ENCODE assay signal across 8 cellular contexts in the genomic region with DNA sequence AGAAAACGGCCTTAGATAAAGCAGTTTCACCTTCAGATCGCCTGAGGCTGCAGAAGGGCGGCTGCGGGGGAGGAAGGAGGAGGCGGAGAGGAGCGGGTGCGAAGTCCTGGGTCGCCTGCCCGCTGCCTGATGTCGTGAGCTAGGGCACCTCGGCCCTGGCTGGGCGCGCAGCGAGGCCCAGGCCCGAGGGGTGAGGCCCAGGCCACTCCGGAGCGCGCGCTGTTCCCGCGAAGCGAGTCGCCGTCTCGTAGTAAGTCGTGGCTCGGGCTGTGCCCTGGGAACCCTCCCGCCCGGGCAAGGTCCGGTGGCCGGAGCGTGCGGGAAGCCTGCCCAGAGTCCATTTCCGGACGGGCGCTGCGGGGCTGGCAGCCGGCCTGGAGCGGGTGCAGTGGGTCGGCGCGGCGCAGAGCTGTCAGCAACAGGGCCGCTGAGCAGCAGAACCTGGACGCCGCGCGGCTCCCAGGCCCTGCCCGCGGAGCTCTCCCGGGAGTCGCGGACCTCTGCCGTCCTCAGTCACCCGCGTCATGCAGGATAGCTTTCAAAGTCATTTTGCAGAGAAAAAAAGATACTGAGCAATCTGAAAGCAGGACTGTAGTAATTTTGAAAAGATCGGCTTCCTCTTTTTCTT. TPM values are rescaled to one million over a fixed set of nuclear protein-coding genes. Genes with fewer than 3 reads are reported as not detected.
DNase-seq lines count a peak whose midpoint lies in the region; ATAC-seq and TF ChIP-seq lines count a peak whose summit lies in the region.

No MANE protein-coding gene starts in this region.

- peak; percentile 51 for ATAC-seq in GM21825 (IDR thresholded peaks at IDR 0.05; ENCODE audit: unreplicated experiment)

- no peak for TF ChIP-seq POLR2A in tibial nerve (IDR thresholded peaks at IDR 0.05)

- H3K4me3 ChIP-seq in MG63 (peak overlapping the region; percentile 62), esophagus (ENCODE audit: low read depth in 1 of 2, low read length in 2 of 2) (peak overlapping the region; percentile 57 to 68), tibial nerve (peak overlapping the region; percentile 46 to 71 (median 56))

- H3K27ac ChIP-seq in esophagus (ENCODE audit: low read depth in 2 of 2, low read length in 1 of 2) (peak overlapping the region; percentile 91 to 93), tibial nerve (peak overlapping the region; percentile 75 to 89 (median 81))

- POLR2A ChIA-PET in GM10248 (lab: Yijun Ruan, JAX): no interaction called here

- H3K9me3 ChIP-seq in MG63: peaks cover 6% of the 10 kb centered on the region
- no peaks in the 10 kb centered on the region for H3K9me3 ChIP-seq in esophagus (ENCODE audit: control insufficient read depth in 2 of 2, insufficient read depth in 1 of 2, low read depth in 1 of 2, low read length in 1 of 2)
- no peaks in the 10 kb centered on the region for H3K9me3 ChIP-seq in tibial nerve

- H3K27me3 ChIP-seq in MG63: no peaks in the 10 kb centered on the region
- H3K27me3 ChIP-seq in esophagus (ENCODE audit: control insufficient read depth in 1 of 2, insufficient read depth in 2 of 2, low read length in 2 of 2): no peaks in the 10 kb centered on the region
- no peaks in the 10 kb centered on the region for H3K27me3 ChIP-seq in tibial nerve

- CTCF ChIA-PET in GM10248 (lab: Yijun Ruan, JAX): interaction anchor here (1.0 to 1.1 kb wide), 3 partner anchors 8 to 95 kb away, joined by 3 to 4 read pairs (median 3); no protein-coding TSS in a partner anchor

- whole genome bisulfite sequencing in esophagus, 2 donors: 1 to 4% methylated on average over 56 to 57 of the region's 57 CpGs
- WGBS in tibial nerve, 2 donors: 0% methylated on average over 29 to 55 of the region's 57 CpGs

- DNase-seq in GM10248 (ENCODE audit: extremely low spot score): peak; percentile 66
- DNase-seq in MG63: peak; percentile 70
- DNase-seq in activated T-cell treated with anti-CD3 and anti-CD28 coated beads, Interleukin-2, amount 50 U/mL, for 1 hour: peak; percentile 39
- peak; percentile 47 for DNase-seq in mucosa of gallbladder (ENCODE audit: low spot score)
- DNase-seq in tibial nerve (ENCODE audit: low spot score in 2 of 2): peak; percentile 7 to 21
- no peak for DNase-seq in mesenteric fat pad (ENCODE audit: low spot score)

- no peak for TF ChIP-seq EP300 in tibial nerve (IDR thresholded peaks at IDR 0.05)

- H3K36me3 ChIP-seq in MG63 (peaks cover 10% of the 10 kb centered on the region), esophagus (ENCODE audit: control insufficient read depth in 2 of 2, insufficient read depth in 2 of 2, low read length in 1 of 2) (no peaks in the 10 kb centered on the region), tibial nerve (no peaks in the 10 kb centered on the region)

- H3K4me1 ChIP-seq in esophagus (ENCODE audit: control insufficient read depth in 2 of 2, insufficient read depth in 2 of 2, low read length in 1 of 2): peaks cover 2 to 6% of the 10 kb centered on the region in 2 donors
- peaks cover 0 to 47% (median 5%) of the 10 kb centered on the region in 4 donors for H3K4me1 ChIP-seq in tibial nerve

- TF ChIP-seq CTCF in GM10248 (IDR thresholded peaks at IDR 0.05; ENCODE audit: control extremely low read depth, extremely low read depth, low read depth, missing control alignments) (no peak), tibial nerve (IDR thresholded peaks at IDR 0.05) (no peak)

RNA-seq across cellular contexts. Expression of a gene that starts 18.7 kb away (rescaled TPM):
- total RNA-seq in MG63 (2014; rRNA removed; shearing (Covaris generic); ENCODE audit: low replicate concordance): 7.0 and 10.5 TPM in 2 replicates
- polyA plus RNA-seq in esophagus: 1 to 10 TPM; 4.0 to 8.8 TPM
- total RNA-seq in mucosa of gallbladder: 146 TPM
- 10 to 100 TPM; 25.7 to 55.9 (median 42.5) TPM for total RNA-seq in tibial nerve
- total RNA-seq in mesenteric fat pad: 17.6 TPM
